Comparison of ENCODE assay signal across 8 cellular contexts in genomic region chr16:66474750-66475199, GRCh38. TPM values are rescaled to one million over a fixed set of nuclear protein-coding genes. Genes with fewer than 3 reads are reported as not detected.
DNase-seq lines count a peak whose midpoint lies in the region; ATAC-seq and TF ChIP-seq lines count a peak whose summit lies in the region.

No MANE protein-coding gene starts in this region.

- ATAC-seq in GM18907 (IDR thresholded peaks at IDR 0.05; ENCODE audit: unreplicated experiment): peak; percentile 94
- ATAC-seq in HG03064 (IDR thresholded peaks at IDR 0.05; ENCODE audit: low read depth, unreplicated experiment): peak; percentile 78
- peak; percentile 92 to 95 for ATAC-seq in activated T-cell treated with anti-CD3 and anti-CD28 coated beads, Interleukin-2, amount 50 U/mL, for 4 hours
- ATAC-seq in sciatic nerve: no peak

- intact Hi-C loops in sciatic nerve (cut with DNase I) (no loop called here), esophagus squamous epithelium (cut with DNase I) (loop anchor here (10.0 kb wide), 1 partner anchor 130 kb away; the partner anchor contains the start of gene CMTM3)

- H3K4me3 Mint-ChIP-seq in activated T-cell treated with anti-CD3 and anti-CD28 coated beads, Interleukin-2, amount 50 U/mL, for 4 hours: no peak overlapping the region

- in situ Hi-C loops in HAP-1 (cut with MboI; ENCODE audit: low sequenced_read_pairs): loop anchor here (5.0 kb wide), 1 partner anchor 62 kb away; no protein-coding TSS in a partner anchor

- no peak for TF ChIP-seq CTCF in esophagus squamous epithelium (IDR thresholded peaks at IDR 0.05)

- H3K4me3 ChIP-seq in HAP-1 (no peak overlapping the region), esophagus squamous epithelium (no peak overlapping the region)

- 21 to 23% methylated on average over 4 of the region's 4 CpGs for WGBS in esophagus squamous epithelium, 2 donors

- H3K36me3 ChIP-seq in HAP-1 (replicated peaks): no peaks in the 10 kb centered on the region
- H3K36me3 ChIP-seq in esophagus squamous epithelium: no peaks in the 10 kb centered on the region

- H3K4me1 Mint-ChIP-seq in activated T-cell treated with anti-CD3 and anti-CD28 coated beads, Interleukin-2, amount 50 U/mL, for 4 hours (ENCODE audit: low read depth): peaks cover 26% of the 10 kb centered on the region

- H3K27me3 Mint-ChIP-seq in activated T-cell treated with anti-CD3 and anti-CD28 coated beads, Interleukin-2, amount 50 U/mL, for 4 hours (ENCODE audit: low read depth): peaks cover 4% of the 10 kb centered on the region

- H3K27me3 ChIP-seq in HAP-1 (ENCODE audit: low read depth): peaks cover 13% of the 10 kb centered on the region
- peaks cover 0 to 26% (median 0%) of the 10 kb centered on the region in 4 donors for H3K27me3 ChIP-seq in esophagus squamous epithelium

- no peaks in the 10 kb centered on the region for H3K36me3 Mint-ChIP-seq in activated T-cell treated with anti-CD3 and anti-CD28 coated beads, Interleukin-2, amount 50 U/mL, for 4 hours (ENCODE audit: insufficient read depth)

- no peaks in the 10 kb centered on the region for H3K4me1 ChIP-seq in HAP-1
- peaks cover 0 to 30% (median 6%) of the 10 kb centered on the region in 3 donors for H3K4me1 ChIP-seq in esophagus squamous epithelium

- peak; percentile 85 for DNase-seq in NCI-H69 (lab: John Stamatoyannopoulos, UW)
- DNase-seq in activated T-cell treated with anti-CD3 and anti-CD28 coated beads, Interleukin-2, amount 50 U/mL, for 4 hours: peak; percentile 42
- DNase-seq in sciatic nerve (ENCODE audit: low spot score): peak; percentile 41
- DNase-seq in cerebellar cortex (ENCODE audit: low spot score): no peak
- DNase-seq in HAP-1 (ENCODE audit: low spot score in 2 of 2): no peak
- DNase-seq in esophagus squamous epithelium (lab: John Stamatoyannopoulos, UW): no peak

- TF ChIP-seq POLR2A in esophagus squamous epithelium (IDR thresholded peaks at IDR 0.05): no peak

- H3K27ac ChIP-seq in esophagus squamous epithelium: no peak overlapping the region

- H3K9me3 ChIP-seq in HAP-1 (no peaks in the 10 kb centered on the region), esophagus squamous epithelium (no peaks in the 10 kb centered on the region)

- H3K9me3 Mint-ChIP-seq in activated T-cell treated with anti-CD3 and anti-CD28 coated beads, Interleukin-2, amount 50 U/mL, for 4 hours: no peaks in the 10 kb centered on the region

RNA-seq across cellular contexts. Expression of gene BEAN1, which starts 47.7 kb away (rescaled TPM):
- total RNA-seq in activated T-cell treated with anti-CD3 and anti-CD28 coated beads, Interleukin-2, amount 50 U/mL, for 4 hours: not detected
- total RNA-seq in sciatic nerve (1.8 TPM), esophagus squamous epithelium (1 to 10 TPM in 1 of 4 donors, under 1 TPM in 2, not detected in 1; 0.23 to 1.8 (median 0.76) TPM)

Comparison
In these comparisons a context has a peak if more than half of its experiments do, and no peak if none do; other contexts are left out.
1. DNase-seq: peak in NCI-H69 (single experiment), activated T-cell treated with anti-CD3 and anti-CD28 coated beads, Interleukin-2, amount 50 U/mL, for 4 hours (single experiment) and sciatic nerve (single experiment); none in cerebellar cortex (single experiment), HAP-1 (0 of 2) and esophagus squamous epithelium (single experiment).